26 cellular contexts compared by ENCODE assay signal in the genomic region with DNA sequence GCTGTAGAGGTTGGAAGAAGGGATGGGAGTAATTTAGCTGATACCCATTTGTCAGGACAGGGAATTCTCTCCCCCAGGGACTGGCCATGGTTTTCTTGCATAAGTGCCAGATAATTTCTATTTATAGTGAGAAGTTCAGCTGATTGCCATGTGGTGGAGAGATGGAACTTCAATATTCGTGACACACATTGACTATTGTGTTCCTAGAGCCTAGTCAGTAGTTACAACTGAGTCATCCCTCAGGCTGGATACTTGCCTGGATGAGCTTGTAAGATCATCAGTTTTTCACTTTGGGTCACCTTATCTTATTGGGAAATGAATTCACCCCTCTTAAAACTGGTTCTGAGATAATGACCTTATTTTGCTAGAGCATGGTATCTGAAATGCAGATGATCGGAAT. TPM values are rescaled to one million over a fixed set of nuclear protein-coding genes. Genes with fewer than 3 reads are reported as not detected.
DNase-seq lines count a peak whose midpoint lies in the region; ATAC-seq and TF ChIP-seq lines count a peak whose summit lies in the region.
"Had no signal": no experiment of that assay in that cellular context is flagged by ENCODE, and none has a peak within 500 bp of the region (broad histone marks: within the 10 kb centered on the region; RNA-seq: fewer than 3 reads in every experiment).

No MANE protein-coding gene starts in this region.

- no peak overlapping the region for H2AFZ ChIP-seq in neuronal stem cell (ENCODE audit: low read length)
- H2AFZ ChIP-seq in neural progenitor cell (replicated peaks) = no peak overlapping the region

- peak; percentile 60 for DNase-seq in ELR (ENCODE audit: low read depth)
- peak; percentile 39 for DNase-seq in LHCN-M2 (ENCODE audit: low read depth)
- DNase-seq in epithelial cell of prostate (ENCODE audit: low read depth, low spot score) = peak; percentile 18
- DNase-seq in neuronal stem cell (ENCODE audit: low spot score) = no peak
- no peak for DNase-seq in neural progenitor cell (ENCODE audit: low spot score)
- DNase-seq in nephron progenitor cell = no peak
- DNase-seq: activated CD4-positive, alpha-beta T cell treated with anti-CD3 and anti-CD28 coated beads, Interleukin-2, amount 50 U/mL, for 48 hours; activated effector memory CD4-positive, alpha-beta T cell treated with anti-CD3 and anti-CD28 coated beads, Interleukin-2, amount 50 U/mL, for 16 hours; AML-193; dermis blood vessel endothelial cell; glutamatergic neuron; left ventricle myocardium inferior; midbrain; MV-4-11; NCI-H187; NCI-H226; NCI-H82; stimulated activated CD4-positive, alpha-beta T cell treated with anti-CD3 and anti-CD28 coated beads, Interleukin-4, amount 100 ng/mL, for 1 hour had no signal

- H3K79me1 ChIP-seq in neuronal stem cell (ENCODE audit: low read depth, low read length) = no peaks in the 10 kb centered on the region

- no peak overlapping the region for H3K23ac ChIP-seq in neuronal stem cell (ENCODE audit: low read depth, low read length, poor library complexity)

- H3K4me3 ChIP-seq in neuronal stem cell (ENCODE audit: low read length in 2 of 2) (no peak overlapping the region), neural progenitor cell (no peak overlapping the region)
- H3K4me3 ChIP-seq: left ventricle myocardium inferior, tibial nerve had no signal

- H2AK5ac ChIP-seq in neuronal stem cell (ENCODE audit: low read depth, low read length) = no peak overlapping the region

- H3K4me1 Mint-ChIP-seq in neural progenitor cell (no peaks in the 10 kb centered on the region), nephron progenitor cell (no peaks in the 10 kb centered on the region)
- H3K4me1 Mint-ChIP-seq: neural crest cell had no signal

- ATAC-seq in GM18858 (IDR thresholded peaks at IDR 0.05; ENCODE audit: unreplicated experiment) = no peak

- H3K36me3 Mint-ChIP-seq in neural progenitor cell (no peaks in the 10 kb centered on the region), nephron progenitor cell (ENCODE audit: low read depth) (peaks cover 8% of the 10 kb centered on the region)

- H3K9ac ChIP-seq in neuronal stem cell (ENCODE audit: low read depth, low read length, poor library complexity) (no peak overlapping the region), neural progenitor cell (no peak overlapping the region)

- H3K4me2 ChIP-seq in neuronal stem cell (ENCODE audit: insufficient read depth, low read length, poor library complexity, severe bottlenecking) (no peak overlapping the region), neural progenitor cell (no peak overlapping the region)

- no peak overlapping the region for H3K18ac ChIP-seq in neuronal stem cell (ENCODE audit: low read length)

- no peak overlapping the region for H3K27ac Mint-ChIP-seq in neural progenitor cell
- no peak overlapping the region for H3K27ac Mint-ChIP-seq in nephron progenitor cell
- H3K27ac Mint-ChIP-seq: stimulated activated naive CD8-positive, alpha-beta T cell treated with anti-CD3 and anti-CD28 coated beads, Interleukin-15, Interleukin-2, amounts not matched to agents 100 ng/mL and 50 ng/mL, for 24 hours had no signal

- H3K79me2 ChIP-seq in neural progenitor cell (ENCODE audit: low read depth) = no peaks in the 10 kb centered on the region

- H3K36me3 ChIP-seq in neuronal stem cell (replicated peaks in 1 of 2; ENCODE audit: control insufficient read depth in 2 of 2, insufficient read depth in 2 of 2, low read length in 2 of 2) (no peaks in the 10 kb centered on the region), neural progenitor cell (no peaks in the 10 kb centered on the region)
- H3K36me3 ChIP-seq: left ventricle myocardium inferior, tibial nerve had no signal

- H2BK120ac ChIP-seq in neuronal stem cell (ENCODE audit: low read depth, low read length) = no peak overlapping the region

- H3F3A ChIP-seq in neural progenitor cell (ENCODE audit: low read depth) = no peaks in the 10 kb centered on the region

- H4K8ac ChIP-seq in neuronal stem cell (ENCODE audit: low read depth, low read length) = peak overlapping the region; percentile 48

- no peak overlapping the region for H2BK5ac ChIP-seq in neuronal stem cell (ENCODE audit: low read length)

- H2BK15ac ChIP-seq in neuronal stem cell (ENCODE audit: low read length) = no peak overlapping the region

- no peak for TF ChIP-seq CTCF in neural progenitor cell (IDR thresholded peaks at IDR 0.05)
- TF ChIP-seq CTCF in nephron progenitor cell (IDR thresholded peaks at IDR 0.05) = no peak

- H3K4me3 Mint-ChIP-seq in neural progenitor cell (no peak overlapping the region), nephron progenitor cell (no peak overlapping the region)
- H3K4me3 Mint-ChIP-seq: neural crest cell; stimulated activated naive CD8-positive, alpha-beta T cell treated with anti-CD3 and anti-CD28 coated beads, Interleukin-15, Interleukin-2, amounts not matched to agents 100 ng/mL and 50 ng/mL, for 24 hours had no signal

- H3K14ac ChIP-seq in neuronal stem cell (ENCODE audit: low read length) = no peak overlapping the region

- H3K4me1 ChIP-seq in neuronal stem cell (ENCODE audit: control insufficient read depth in 2 of 2, insufficient read depth in 1 of 2, low read depth in 1 of 2, low read length in 2 of 2) = no peaks in the 10 kb centered on the region
- H3K4me1 ChIP-seq in neural progenitor cell = no peaks in the 10 kb centered on the region
- H3K4me1 ChIP-seq: left ventricle myocardium inferior, tibial nerve had no signal

- H3K9me3 Mint-ChIP-seq in neural progenitor cell = peaks cover 22% of the 10 kb centered on the region
- peaks cover 32% of the 10 kb centered on the region for H3K9me3 Mint-ChIP-seq in nephron progenitor cell

- H3K27ac ChIP-seq in epithelial cell of prostate = no peak overlapping the region
- H3K27ac ChIP-seq in neuronal stem cell (replicated peaks; ENCODE audit: low read length) = no peak overlapping the region
- H3K27ac ChIP-seq in neural progenitor cell = no peak overlapping the region
- H3K27ac ChIP-seq: HL-60, left ventricle myocardium inferior, tibial nerve had no signal

- H3K9me3 ChIP-seq in neuronal stem cell (replicated peaks in 1 of 2; ENCODE audit: control insufficient read depth in 2 of 2, insufficient read depth in 1 of 2, low read depth in 1 of 2, low read length in 2 of 2) (peaks cover 0 to 4% of the 10 kb centered on the region in 2 donors), neural progenitor cell (ENCODE audit: low read depth) (no peaks in the 10 kb centered on the region)

- H3K27me3 ChIP-seq in neuronal stem cell (ENCODE audit: control insufficient read depth in 3 of 3, insufficient read depth in 3 of 3, low read depth in 1 of 3, low read length in 3 of 3) (no peaks in the 10 kb centered on the region), neural progenitor cell (no peaks in the 10 kb centered on the region)
- H3K27me3 ChIP-seq: tibial nerve had no signal

- H3K4ac ChIP-seq in neuronal stem cell (ENCODE audit: low read length) = no peak overlapping the region

- H4K91ac ChIP-seq in neuronal stem cell (ENCODE audit: low read depth, low read length, poor library complexity) = no peak overlapping the region

- H3K27me3 Mint-ChIP-seq in neural progenitor cell (ENCODE audit: insufficient read depth, low read depth) = peaks cover 2% of the 10 kb centered on the region
- H3K27me3 Mint-ChIP-seq in nephron progenitor cell (ENCODE audit: low read depth, poor library complexity) = no peaks in the 10 kb centered on the region
- H3K27me3 Mint-ChIP-seq: stimulated activated naive CD8-positive, alpha-beta T cell treated with anti-CD3 and anti-CD28 coated beads, Interleukin-15, Interleukin-2, amounts not matched to agents 100 ng/mL and 50 ng/mL, for 24 hours had no signal

- H4K20me1 ChIP-seq in neural progenitor cell (ENCODE audit: low read depth) = no peaks in the 10 kb centered on the region

- no CpG with 5 or more reads among the region's 2 CpGs for WGBS in neuronal stem cell (ENCODE audit: extremely low coverage in 2 of 2, insufficient read length in 2 of 2, insufficient replicate concordance in 1 of 2), 2 donors

- no peak overlapping the region for H2BK12ac ChIP-seq in neuronal stem cell (ENCODE audit: low read length)

RNA-seq across cellular contexts. Expression of a gene that starts 32.2 kb away (rescaled TPM):
- total RNA-seq in LHCN-M2 (2014; rRNA removed) (0.71 and 1.3 TPM in 2 replicates), neural progenitor cell (ENCODE audit: low replicate concordance) (not detected in 2 replicates)
- polyA plus RNA-seq in LHCN-M2 (2012) = 2.2 TPM
- polyA plus RNA-seq in neuronal stem cell (2013, experiment 1 of 2) = not detected
- polyA plus RNA-seq in neuronal stem cell (2013, experiment 2 of 2) = not detected
- total RNA-seq: endothelial cell of umbilical vein; left ventricle myocardium inferior; neural crest cell; SK-MEL-5; T-helper 2 cell treated with Interferon-gamma antibody and Interleukin-4, amounts not matched to agents 100 ng/mL and 5 ng/mL, for 36 hours had no signal
- polyA plus RNA-seq: endothelial cell of umbilical vein had no signal

Comparison
In these comparisons a context has a peak if more than half of its experiments do, and no peak if none do; other contexts are left out.
1. DNase-seq: peak in ELR (single experiment), LHCN-M2 (single experiment) and epithelial cell of prostate (single experiment); none in neuronal stem cell (single experiment), neural progenitor cell (single experiment) and nephron progenitor cell (single experiment).